Comparison of ENCODE assay signal across 9 cellular contexts in genomic region chr18:24075731-24076130, GRCh38.
A peak's percentile ranks its signal among the peaks of the same experiment; 100 is the strongest.
DNase-seq lines count a peak whose midpoint lies in the region; ATAC-seq and TF ChIP-seq lines count a peak whose summit lies in the region.
"Had no signal": no experiment of that assay in that cellular context is flagged by ENCODE, and none has a peak within 500 bp of the region (broad histone marks: within the 10 kb centered on the region; RNA-seq: fewer than 3 reads in every experiment).

No MANE protein-coding gene starts in this region.

- no peaks in the 10 kb centered on the region for H3K27me3 ChIP-seq in heart right ventricle
- no peaks in the 10 kb centered on the region for H3K27me3 ChIP-seq in SJSA1 (replicated peaks)
- H3K27me3 ChIP-seq: left lung had no signal

- WGBS in heart right ventricle, 2 donors, result 89 to 92% methylated on average over 3 of the region's 3 CpGs

- H3K4me3 Mint-ChIP-seq in type B pancreatic cell, result no peak overlapping the region

- peak overlapping the region; percentile 11 for H3K27ac Mint-ChIP-seq in type B pancreatic cell

- peaks cover 22% of the 10 kb centered on the region for H3K36me3 Mint-ChIP-seq in type B pancreatic cell

- H3K4me3 ChIP-seq in heart right ventricle, result no peak overlapping the region
- no peak overlapping the region for H3K4me3 ChIP-seq in SJSA1
- H3K4me3 ChIP-seq: left lung had no signal

- H3K4me1 ChIP-seq in heart right ventricle (peaks cover 0 to 34% (median 15%) of the 10 kb centered on the region in 9 donors), SJSA1 (replicated peaks) (peaks cover 10% of the 10 kb centered on the region)

- DNase-seq in heart right ventricle (no peak), cardiac septum (ENCODE audit: low spot score) (no peak), SJSA1 (ENCODE audit: low read depth in 1 of 2, low spot score in 2 of 2) (peak in 1 of 2 experiments; percentile 13), fibroblast of peridontal ligament (ENCODE audit: extremely low read depth) (peak; percentile 34), type B pancreatic cell (ENCODE audit: extremely low spot score, unreplicated experiment) (no peak), NCI-H1092 treated with DMSO at 0.1 percent for 48 hours (lab: John Stamatoyannopoulos, UW) (no peak), cortex of kidney (lab: John Stamatoyannopoulos, UW) (no peak)

- H3K4me1 Mint-ChIP-seq in type B pancreatic cell (ENCODE audit: unreplicated experiment), result peaks cover 14% of the 10 kb centered on the region

- H3K27me3 Mint-ChIP-seq in type B pancreatic cell, result no peaks in the 10 kb centered on the region

- peak overlapping the region; percentile 4 to 83 (median 72) for H3K27ac ChIP-seq in heart right ventricle
- H3K27ac ChIP-seq in SJSA1, result 0 out of 2 replicates have a peak overlapping the region, but pooled peaks have one; percentile 9

- TF ChIP-seq CTCF in heart right ventricle (IDR thresholded peaks at IDR 0.05) (no peak), type B pancreatic cell (conservative IDR thresholded peaks at IDR 0.05) (no peak)

- intact Hi-C loops in heart right ventricle (cut with DNase I), result loop anchor here in 1 of 10 donors (5.0 kb wide), 2 partner anchors 42 to 248 kb away; no protein-coding TSS in a partner anchor
- intact Hi-C loops in cardiac septum (cut with DNase I), result loop anchor here (5.0 kb wide), 2 partner anchors 63 to 248 kb away; partner anchors contain the start of gene TTC39C

- H3K36me3 ChIP-seq in heart right ventricle, result peaks cover 0 to 19% (median 0%) of the 10 kb centered on the region in 9 donors
- no peaks in the 10 kb centered on the region for H3K36me3 ChIP-seq in SJSA1

- ATAC-seq in heart right ventricle (peak in 1 of 8 donors; percentile 23), HG03520 (IDR thresholded peaks at IDR 0.05; ENCODE audit: unreplicated experiment) (no peak)

- H3K9me3 Mint-ChIP-seq in type B pancreatic cell, result no peaks in the 10 kb centered on the region

- H3K9me3 ChIP-seq in heart right ventricle (no peaks in the 10 kb centered on the region), SJSA1 (replicated peaks) (no peaks in the 10 kb centered on the region)
- H3K9me3 ChIP-seq: left lung had no signal
